ENCODE assay signal across 11 cellular contexts in genomic region chr4:89222171-89222570, GRCh38.
DNase-seq lines count a peak whose midpoint lies in the region; ATAC-seq and TF ChIP-seq lines count a peak whose summit lies in the region.
"Had no signal": no experiment of that assay in that cellular context is flagged by ENCODE, and none has a peak within 500 bp of the region (broad histone marks: within the 10 kb centered on the region; RNA-seq: fewer than 3 reads in every experiment).

No MANE protein-coding gene starts in this region.

- no peak overlapping the region for H3K27ac ChIP-seq in foreskin keratinocyte

- no peaks in the 10 kb centered on the region for H3K27me3 ChIP-seq in foreskin keratinocyte

- peaks cover 1% of the 10 kb centered on the region for H3K4me1 ChIP-seq in foreskin keratinocyte

- no peak for TF ChIP-seq CTCF in foreskin keratinocyte (conservative IDR thresholded peaks at IDR 0.05)

- peak; percentile 48 for ATAC-seq in GM18505 (IDR thresholded peaks at IDR 0.05; ENCODE audit: unreplicated experiment)
- peak; percentile 62 for ATAC-seq in GM21390 (IDR thresholded peaks at IDR 0.05; ENCODE audit: unreplicated experiment)
- peak; percentile 17 for ATAC-seq in foreskin keratinocyte
- ATAC-seq in GM21737 (IDR thresholded peaks at IDR 0.05; ENCODE audit: unreplicated experiment): no peak
- no peak for ATAC-seq in HG03135 (IDR thresholded peaks at IDR 0.05; ENCODE audit: unreplicated experiment)
- ATAC-seq: left lobe of liver had no signal

- DNase-seq in NCI-H69 (lab: John Stamatoyannopoulos, UW): peak; percentile 80
- DNase-seq in foreskin keratinocyte: peak in 1 of 2 donors; percentile 11
- DNase-seq in dedifferentiated amniotic fluid mesenchymal stem cell (ENCODE audit: extremely low spot score): no peak
- DNase-seq: activated B cell treated with CpG ODN at 0.5 μM for 24 hours; activated naive CD4-positive, alpha-beta T cell treated with anti-CD3 and anti-CD28 coated beads for 36 hours; glutamatergic neuron had no signal

- no peak for TF ChIP-seq POLR2A in GM18505 (IDR thresholded peaks at IDR 0.05; ENCODE audit: borderline replicate concordance, extremely low read depth, insufficient read depth, insufficient read length)

Comparison
In these comparisons a context has a peak if more than half of its experiments do, and no peak if none do; other contexts are left out.
1. ATAC-seq: peak in GM18505 (single experiment), GM21390 (single experiment) and foreskin keratinocyte (single experiment); none in GM21737 (single experiment) and HG03135 (single experiment).